ENCODE assay signal across 8 cellular contexts in the genomic region with DNA sequence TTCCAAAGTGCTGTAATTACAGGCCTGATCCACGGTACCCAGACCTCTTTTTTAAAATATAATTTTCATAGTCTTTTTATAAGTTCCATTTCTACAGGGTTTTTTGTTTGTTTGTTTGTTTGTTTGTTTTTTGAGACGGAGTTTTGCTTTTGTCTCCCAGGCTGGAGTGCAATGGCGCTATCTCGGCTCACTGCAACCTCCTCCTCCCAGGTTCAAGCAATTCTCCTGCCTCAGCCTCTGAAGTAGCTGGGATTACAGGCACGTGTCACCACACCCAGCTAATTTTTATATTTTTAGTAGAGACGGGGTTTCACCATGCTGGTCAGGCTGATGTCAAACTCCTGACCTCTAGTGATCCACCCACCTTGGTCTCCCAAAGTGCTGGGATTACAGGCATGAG. TPM values are rescaled to one million over a fixed set of nuclear protein-coding genes. Genes with fewer than 3 reads are reported as not detected.
DNase-seq lines count a peak whose midpoint lies in the region; ATAC-seq, FAIRE-seq and TF ChIP-seq lines count a peak whose summit lies in the region.
"Not testable (repeated sequence)": the region's sequence is repeated elsewhere in the genome, so short reads cannot be mapped to it uniquely, and the experiment has no call there.

No MANE protein-coding gene starts in this region.

- not testable (repeated sequence) for H3K27ac Mint-ChIP-seq in activated CD8-positive, alpha-beta T cell treated with anti-CD3 and anti-CD28 coated beads, Interleukin-2, amount 10 ng/mL, durations not matched to agents 7 days and 5 days; nephron progenitor cell
- peak overlapping the region; percentile 58 for H3K27ac Mint-ChIP-seq in stimulated activated naive CD8-positive, alpha-beta T cell treated with anti-CD3 and anti-CD28 coated beads, Interleukin-15, Interleukin-2, amounts not matched to agents 100 ng/mL and 50 ng/mL, for 24 hours

- 60% methylated on average over 6 of the region's 6 CpGs for WGBS in GM12878 (ENCODE audit: insufficient coverage, insufficient replicate concordance, low lambda C conversion rate, missing lambda C conversion rate)

- peak overlapping the region; percentile 38 for H3K4me3 Mint-ChIP-seq in activated CD8-positive, alpha-beta T cell treated with anti-CD3 and anti-CD28 coated beads, Interleukin-2, amount 10 ng/mL, durations not matched to agents 7 days and 5 days
- peak overlapping the region; percentile 68 for H3K4me3 Mint-ChIP-seq in nephron progenitor cell
- peak overlapping the region; percentile 89 for H3K4me3 Mint-ChIP-seq in stimulated activated naive CD8-positive, alpha-beta T cell treated with anti-CD3 and anti-CD28 coated beads, Interleukin-15, Interleukin-2, amounts not matched to agents 100 ng/mL and 50 ng/mL, for 24 hours

- H3K4me3 ChIP-seq in BLaER1: not testable (repeated sequence)
- peak overlapping the region; percentile 95; the same call in 1 of the 2 replicates for H3K4me3 ChIP-seq in HAP-1
- H3K4me3 ChIP-seq in OCI-LY7 (ENCODE audit: low read depth, low read length, poor library complexity, severe bottlenecking): peak overlapping the region; percentile 83
- peak overlapping the region; percentile 100 for H3K4me3 ChIP-seq in GM12878
- peak overlapping the region; percentile 100 for H3K4me3 ChIP-seq in fibroblast of villous mesenchyme (ENCODE audit: low read depth, low read length)

- FAIRE-seq in GM12878 (lab: Jason Lieb, UNC): not testable (repeated sequence)

- TF ChIP-seq POLR2A in GM12878 (IDR thresholded peaks at IDR 0.05; ENCODE audit: low read depth, low read length): not testable (repeated sequence)

- not testable (repeated sequence) for H2AFZ ChIP-seq in OCI-LY7 (ENCODE audit: low read length); GM12878 (ENCODE audit: control insufficient read depth, low read depth, low read length)

- BruUV-seq in OCI-LY7 (replicated peaks; lab: Mats Ljungman, UMichigan); GM12878 (replicated peaks; lab: Mats Ljungman, UMichigan): not testable (repeated sequence)

- peaks cover 35% of the 10 kb centered on the region for H3K79me2 ChIP-seq in OCI-LY7 (ENCODE audit: insufficient read depth, low read depth, low read length)
- H3K79me2 ChIP-seq in GM12878 (ENCODE audit: control insufficient read depth, insufficient read depth, low read length): peaks cover 71% of the 10 kb centered on the region

- H3K27me3 ChIP-seq in BLaER1; HAP-1 (ENCODE audit: low read depth); GM12878 (replicated peaks in 1 of 2; ENCODE audit: control insufficient read depth in 2 of 2, insufficient read depth in 2 of 2, low read length in 1 of 2): not testable (repeated sequence)

- H3K4me1 ChIP-seq in BLaER1: peaks cover 28% of the 10 kb centered on the region
- not testable (repeated sequence) for H3K4me1 ChIP-seq in HAP-1; GM12878 (ENCODE audit: control insufficient read depth, insufficient read depth, low read length)
- peaks cover 24% of the 10 kb centered on the region for H3K4me1 ChIP-seq in OCI-LY7 (ENCODE audit: insufficient read depth, low read length, poor library complexity, severe bottlenecking)

- peaks cover 40% of the 10 kb centered on the region; the same call in 1 of the 2 replicates for H4K20me1 ChIP-seq in BLaER1
- not testable (repeated sequence) for H4K20me1 ChIP-seq in OCI-LY7 (ENCODE audit: insufficient read depth, low read length); GM12878 (ENCODE audit: control insufficient read depth, insufficient read depth)

- H3K4me2 ChIP-seq in BLaER1 (peak overlapping the region; percentile 83), OCI-LY7 (ENCODE audit: low read length) (peak overlapping the region; percentile 95), GM12878 (ENCODE audit: control insufficient read depth, insufficient read depth) (peak overlapping the region; percentile 69)

- POLR2A ChIA-PET in OCI-LY7 (lab: Charles Lee): interaction anchor here (0.7 kb wide), 1 partner anchor 10 kb away, joined by 6 read pairs; no protein-coding TSS in a partner anchor
- POLR2A ChIA-PET in activated CD8-positive, alpha-beta T cell treated with anti-CD3 and anti-CD28 coated beads, Interleukin-2, amount 10 ng/mL, durations not matched to agents 7 days and 5 days (lab: Charles Lee): interaction anchor here (0.6 to 1.1 kb wide), 2 partner anchors 18 to 40 kb away, joined by 3 to 4 read pairs; a partner anchor contains a TSS
- POLR2A ChIA-PET in GM12878 (lab: Charles Lee): interaction anchor here (0.6 to 1.5 kb wide), 3 partner anchors 9 to 1945 kb away, joined by 3 to 4 read pairs (median 3); no protein-coding TSS in a partner anchor

- H3K36me3 ChIP-seq in BLaER1 (peaks cover 29% of the 10 kb centered on the region; the same call in 1 of the 2 replicates), OCI-LY7 (ENCODE audit: insufficient read depth, low read length) (peaks cover 13% of the 10 kb centered on the region; the same call in 1 of the 2 replicates)
- H3K36me3 ChIP-seq in HAP-1 (replicated peaks); GM12878 (ENCODE audit: control insufficient read depth in 2 of 2, insufficient read depth in 2 of 2, low read length in 1 of 2): not testable (repeated sequence)

- not testable (repeated sequence) for H3K27me3 Mint-ChIP-seq in activated CD8-positive, alpha-beta T cell treated with anti-CD3 and anti-CD28 coated beads, Interleukin-2, amount 10 ng/mL, durations not matched to agents 7 days and 5 days (ENCODE audit: low read depth); nephron progenitor cell (ENCODE audit: low read depth, poor library complexity); stimulated activated naive CD8-positive, alpha-beta T cell treated with anti-CD3 and anti-CD28 coated beads, Interleukin-15, Interleukin-2, amounts not matched to agents 100 ng/mL and 50 ng/mL, for 24 hours

- not testable (repeated sequence) for TF ChIP-seq CTCF in OCI-LY7 (conservative IDR thresholded peaks at IDR 0.05; ENCODE audit: low read length); GM12878 (IDR thresholded peaks at IDR 0.05 in 2 of 3, conservative IDR thresholded peaks at IDR 0.05 in 1 of 3; ENCODE audit: control insufficient read depth in 2 of 3, extremely low read depth in 1 of 3, insufficient read depth in 1 of 3, low read depth in 3 of 3, low read length in 3 of 3); fibroblast of villous mesenchyme (IDR thresholded peaks at IDR 0.05; ENCODE audit: insufficient read depth, low read depth, low read length); nephron progenitor cell (IDR thresholded peaks at IDR 0.05)

- H3K4me1 Mint-ChIP-seq in activated CD8-positive, alpha-beta T cell treated with anti-CD3 and anti-CD28 coated beads, Interleukin-2, amount 10 ng/mL, durations not matched to agents 7 days and 5 days (ENCODE audit: low read depth): peaks cover 24% of the 10 kb centered on the region
- peaks cover 27% of the 10 kb centered on the region for H3K4me1 Mint-ChIP-seq in nephron progenitor cell
- peaks cover 37% of the 10 kb centered on the region for H3K4me1 Mint-ChIP-seq in stimulated activated naive CD8-positive, alpha-beta T cell treated with anti-CD3 and anti-CD28 coated beads, Interleukin-15, Interleukin-2, amounts not matched to agents 100 ng/mL and 50 ng/mL, for 24 hours (ENCODE audit: low read depth)

- H3K9me3 ChIP-seq in BLaER1; HAP-1; OCI-LY7 (ENCODE audit: low read length); GM12878 (replicated peaks; ENCODE audit: control insufficient read depth, insufficient read depth, low read length): not testable (repeated sequence)

- TF ChIP-seq RAD21 in GM12878 (IDR thresholded peaks at IDR 0.05; ENCODE audit: insufficient read depth, low read depth, low read length): not testable (repeated sequence)

- RAD21 ChIA-PET in GM12878 (lab: Charles Lee; ENCODE audit: unreplicated experiment): interaction anchor here (1.3 kb wide), 1 partner anchor 19 kb away, joined by 3 read pairs; no protein-coding TSS in a partner anchor

- H3K36me3 Mint-ChIP-seq in activated CD8-positive, alpha-beta T cell treated with anti-CD3 and anti-CD28 coated beads, Interleukin-2, amount 10 ng/mL, durations not matched to agents 7 days and 5 days (ENCODE audit: low read depth): peaks cover 20% of the 10 kb centered on the region
- H3K36me3 Mint-ChIP-seq in nephron progenitor cell (ENCODE audit: low read depth): peaks cover 11% of the 10 kb centered on the region
- H3K36me3 Mint-ChIP-seq in stimulated activated naive CD8-positive, alpha-beta T cell treated with anti-CD3 and anti-CD28 coated beads, Interleukin-15, Interleukin-2, amounts not matched to agents 100 ng/mL and 50 ng/mL, for 24 hours (ENCODE audit: low read depth): not testable (repeated sequence)

- H3K27ac ChIP-seq in BLaER1; OCI-LY7 (ENCODE audit: low read depth, low read length, poor library complexity, severe bottlenecking); GM12878 (ENCODE audit: control insufficient read depth, insufficient read depth): not testable (repeated sequence)

- CTCF ChIA-PET in OCI-LY7 (lab: Charles Lee; ENCODE audit: unreplicated experiment); activated CD8-positive, alpha-beta T cell treated with anti-CD3 and anti-CD28 coated beads, Interleukin-2, amount 10 ng/mL, durations not matched to agents 7 days and 5 days (lab: Charles Lee): not testable (repeated sequence)
- CTCF ChIA-PET in GM12878 (lab: Yijun Ruan, JAX): interaction anchor here (0.6 to 1.5 kb wide), 3 partner anchors 9 to 73 kb away, joined by 3 to 6 read pairs (median 3); no protein-coding TSS in a partner anchor

- intact Hi-C loops in OCI-LY7 (cut with micrococcal nuclease; ENCODE audit: unreplicated experiment); GM12878 (cut with micrococcal nuclease; ENCODE audit: unreplicated experiment): not testable (repeated sequence)

- H3K9ac ChIP-seq in BLaER1: 0 out of 2 replicates have a peak overlapping the region, but pooled peaks have one; percentile 34
- not testable (repeated sequence) for H3K9ac ChIP-seq in GM12878 (ENCODE audit: control insufficient read depth, insufficient read depth, low read length)

- H3K9me2 ChIP-seq in OCI-LY7 (ENCODE audit: insufficient read depth, low read length): not testable (repeated sequence)

- SMC1A ChIA-PET in GM12878 (lab: Charles Lee; ENCODE audit: uncharacterized antibody, unreplicated experiment): interaction anchor here (0.7 to 1.4 kb wide), 2 partner anchors 12 to 62 kb away, joined by 3 to 5 read pairs; no protein-coding TSS in a partner anchor

- not testable (repeated sequence) for ATAC-seq in activated CD8-positive, alpha-beta T cell treated with anti-CD3 and anti-CD28 coated beads, Interleukin-2, amount 10 ng/mL, durations not matched to agents 7 days and 5 days; GM12878

- not testable (repeated sequence) for TF ChIP-seq EP300 in GM12878 (IDR thresholded peaks at IDR 0.05; ENCODE audit: borderline replicate concordance in 1 of 2, control insufficient read depth in 1 of 2, low read depth in 2 of 2, low read length in 2 of 2)

- H3K9me3 Mint-ChIP-seq in activated CD8-positive, alpha-beta T cell treated with anti-CD3 and anti-CD28 coated beads, Interleukin-2, amount 10 ng/mL, durations not matched to agents 7 days and 5 days (ENCODE audit: insufficient read depth); nephron progenitor cell; stimulated activated naive CD8-positive, alpha-beta T cell treated with anti-CD3 and anti-CD28 coated beads, Interleukin-15, Interleukin-2, amounts not matched to agents 100 ng/mL and 50 ng/mL, for 24 hours: not testable (repeated sequence)

- in situ Hi-C loops in HAP-1 (cut with MboI; ENCODE audit: low sequenced_read_pairs); GM12878 (cut with MboI): not testable (repeated sequence)

- DNase-seq in HAP-1 (ENCODE audit: low spot score in 2 of 2); OCI-LY7 (ENCODE audit: low spot score); activated CD8-positive, alpha-beta T cell treated with anti-CD3 and anti-CD28 coated beads, Interleukin-2, amount 10 ng/mL, durations not matched to agents 7 days and 5 days; GM12878 (ENCODE audit: low read depth, low spot score); fibroblast of villous mesenchyme (ENCODE audit: low read depth); nephron progenitor cell: not testable (repeated sequence)

RNA-seq across cellular contexts. Expression of a gene that starts 2.1 kb away (rescaled TPM):
- 5.5 and 5.6 TPM in 2 replicates for total RNA-seq in OCI-LY7 (2014; rRNA removed; shearing (Covaris generic))
- 20.4 and 20.5 TPM in 2 replicates for total RNA-seq in OCI-LY7 (2022)
- total RNA-seq in activated CD8-positive, alpha-beta T cell treated with anti-CD3 and anti-CD28 coated beads, Interleukin-2, amount 10 ng/mL, durations not matched to agents 7 days and 5 days: 10 to 100 TPM; 20.8 to 22.6 TPM
- 66.8 and 76.2 TPM in 2 replicates for total RNA-seq in GM12878 (2013; cell fraction: nucleolus; rRNA removed)
- 14.6 and 16.6 TPM in 2 replicates for total RNA-seq in GM12878 (2014; rRNA removed)
- 22.4 and 22.6 TPM in 2 replicates for total RNA-seq in GM12878 (2014; rRNA removed; fragmentation: Illumina TruSeq; extraction: Trizol)
- total RNA-seq in GM12878 (2021): 26.2 and 26.6 TPM in 2 replicates
- 14.3 TPM for polyA plus RNA-seq in GM12878 (2011; ENCODE audit: low read depth)
- polyA plus RNA-seq in GM12878 (2011; rRNA removed): 52.2 and 62.2 TPM in 2 replicates
- polyA plus RNA-seq in GM12878 (2011; cell fraction: cytosol; rRNA removed): 28.7 and 38.6 TPM in 2 replicates
- 26.1 and 34.9 TPM in 2 replicates for polyA plus RNA-seq in GM12878 (2011; cell fraction: nucleus; rRNA removed)
- polyA plus RNA-seq in GM12878 (2012): 18.9 and 29.3 TPM in 2 replicates
- 26.3 and 31.4 TPM in 2 replicates for polyA plus RNA-seq in GM12878 (2014; fragmentation: Illumina TruSeq; extraction: Trizol)
- polyA plus RNA-seq in GM12878 (2014; fragmentation: Nextera tagmentation; extraction: Ambion mirVana): 10 to 100 TPM in 1 of 2 experiments, 1 to 10 TPM in 1; 7.1 to 12.5 TPM
- polyA plus RNA-seq in GM12878 (2014; rRNA removed): 14.4 and 15.8 TPM in 2 replicates
- 10 to 100 TPM; 23.2 to 23.3 TPM for polyA plus RNA-seq in GM12878 (2016; fragmentation: Nextera tagmentation; extraction: Ambion mirVana)
- 72.9 and 82.0 TPM in 2 replicates for polyA minus RNA-seq in GM12878 (2011; rRNA and poly(A)+ RNA removed)
- polyA minus RNA-seq in GM12878 (2011; cell fraction: cytosol; rRNA and poly(A)+ RNA removed): 24.1 and 26.5 TPM in 2 replicates
- polyA minus RNA-seq in GM12878 (2011; cell fraction: nucleus; rRNA and poly(A)+ RNA removed): 28.5 and 42.1 TPM in 2 replicates
- 33.5 and 47.9 TPM in 2 replicates for total RNA-seq in fibroblast of villous mesenchyme

RNA-seq across cellular contexts. Expression of a gene that starts 18.0 kb away (rescaled TPM):
- total RNA-seq in OCI-LY7 (2014; rRNA removed; shearing (Covaris generic)): 24.0 and 28.6 TPM in 2 replicates
- total RNA-seq in OCI-LY7 (2022) (39.7 and 42.9 TPM in 2 replicates), GM12878 (2014; rRNA removed) (24.5 and 27.9 TPM in 2 replicates), GM12878 (2014; rRNA removed; fragmentation: Illumina TruSeq; extraction: Trizol) (23.7 and 25.6 TPM in 2 replicates), GM12878 (2021) (32.7 and 36.2 TPM in 2 replicates), fibroblast of villous mesenchyme (40.6 and 51.0 TPM in 2 replicates)
- total RNA-seq in activated CD8-positive, alpha-beta T cell treated with anti-CD3 and anti-CD28 coated beads, Interleukin-2, amount 10 ng/mL, durations not matched to agents 7 days and 5 days: 10 to 100 TPM; 51.2 to 56.4 TPM
- 32.4 and 37.5 TPM in 2 replicates for total RNA-seq in GM12878 (2013; cell fraction: nucleolus; rRNA removed)
- polyA plus RNA-seq in GM12878 (2011; ENCODE audit: low read depth): 17.8 TPM
- polyA plus RNA-seq in GM12878 (2011; rRNA removed) (55.1 and 96.6 TPM in 2 replicates), GM12878 (2014; fragmentation: Illumina TruSeq; extraction: Trizol) (34.3 and 51.3 TPM in 2 replicates), GM12878 (2014; fragmentation: Nextera tagmentation; extraction: Ambion mirVana) (100 to 1,000 TPM; 101 to 156 TPM), GM12878 (2014; rRNA removed) (29.8 and 31.7 TPM in 2 replicates), GM12878 (2016; fragmentation: Nextera tagmentation; extraction: Ambion mirVana) (10 to 100 TPM; 86.2 to 88.8 TPM)
- 16.0 and 17.1 TPM in 2 replicates for polyA plus RNA-seq in GM12878 (2011; cell fraction: cytosol; rRNA removed)
- polyA plus RNA-seq in GM12878 (2011; cell fraction: nucleus; rRNA removed): 18.8 and 22.3 TPM in 2 replicates
- 18.3 and 25.1 TPM in 2 replicates for polyA plus RNA-seq in GM12878 (2012)
- 24.2 and 52.4 TPM in 2 replicates for polyA minus RNA-seq in GM12878 (2011; rRNA and poly(A)+ RNA removed)
- 15.8 and 18.3 TPM in 2 replicates for polyA minus RNA-seq in GM12878 (2011; cell fraction: cytosol; rRNA and poly(A)+ RNA removed)
- 8.0 and 12.4 TPM in 2 replicates for polyA minus RNA-seq in GM12878 (2011; cell fraction: nucleus; rRNA and poly(A)+ RNA removed)

Comparison
In these comparisons a context has a peak if more than half of its experiments do, and no peak if none do; other contexts are left out.
1. H3K4me3 Mint-ChIP-seq: peak in every context shown above with its lines; median percentile 89 in stimulated activated naive CD8-positive, alpha-beta T cell treated with anti-CD3 and anti-CD28 coated beads, Interleukin-15, Interleukin-2, amounts not matched to agents 100 ng/mL and 50 ng/mL, for 24 hours; 68 in nephron progenitor cell; 38 in activated CD8-positive, alpha-beta T cell treated with anti-CD3 and anti-CD28 coated beads, Interleukin-2, amount 10 ng/mL, durations not matched to agents 7 days and 5 days.